17 cellular contexts compared by ENCODE assay signal in genomic region chr16:86865866-86866675, GRCh38.
DNase-seq lines count a peak whose midpoint lies in the region; FAIRE-seq and TF ChIP-seq lines count a peak whose summit lies in the region.
"Had no signal": no experiment of that assay in that cellular context is flagged by ENCODE, and none has a peak within 500 bp of the region (broad histone marks: within the 10 kb centered on the region; RNA-seq: fewer than 3 reads in every experiment).

No MANE protein-coding gene starts in this region.

- peak; percentile 16 for TF ChIP-seq CTCF in kidney epithelial cell (IDR thresholded peaks at IDR 0.05; ENCODE audit: insufficient read depth, low read length, poor library complexity, severe bottlenecking)
- no peak for TF ChIP-seq CTCF in stomach (IDR thresholded peaks at IDR 0.05)
- TF ChIP-seq CTCF in suprapubic skin (IDR thresholded peaks at IDR 0.05) = no peak

- DNase-seq in HTR-8/SVneo (ENCODE audit: insufficient read length, low spot score) (no peak), dermis microvascular lymphatic vessel endothelial cell (ENCODE audit: low read depth in 2 of 2) (peak; percentile 85 to 91), kidney epithelial cell (ENCODE audit: low read depth) (no peak), stomach (no peak), suprapubic skin (ENCODE audit: low spot score in 2 of 2) (no peak), NCI-H1930 (lab: John Stamatoyannopoulos, UW) (no peak)
- no peak for DNase-seq in activated CD8-positive, alpha-beta memory T cell treated with anti-CD3 and anti-CD28 coated beads, Interleukin-2, amount 50 U/mL, for 4 hours
- no peak for DNase-seq in effector CD4-positive, alpha-beta T cell
- DNase-seq: activated naive CD4-positive, alpha-beta T cell treated with Interleukin-2 at 50 U/mL for 16 hours; CD4-positive, CD25-positive, alpha-beta regulatory T cell; erythroblast; NCI-H1105 treated with DMSO at 0.1 percent for 48 hours; NCI-H526 treated with DMSO at 0.1 percent for 48 hours had no signal

- H3K27ac ChIP-seq in stomach = no peak overlapping the region
- H3K27ac ChIP-seq in suprapubic skin = no peak overlapping the region

- TF ChIP-seq EP300 in stomach (IDR thresholded peaks at IDR 0.05) (peak; percentile 5), suprapubic skin (IDR thresholded peaks at IDR 0.05) (no peak)

- TF ChIP-seq POLR2A in stomach (IDR thresholded peaks at IDR 0.05) (no peak), suprapubic skin (IDR thresholded peaks at IDR 0.05) (no peak)

- 56 to 72% (median 64%) methylated on average over 23 to 24 of the region's 24 CpGs for WGBS in stomach, 5 donors
- 39% methylated on average over 21 of the region's 24 CpGs for WGBS in suprapubic skin

- H3K27me3 ChIP-seq in kidney epithelial cell (ENCODE audit: control insufficient read depth, insufficient read depth, low read length) (no peaks in the 10 kb centered on the region), stomach (peaks cover 0 to 39% (median 9%) of the 10 kb centered on the region in 3 donors), suprapubic skin (peaks cover 45% of the 10 kb centered on the region)

- no peaks in the 10 kb centered on the region for H3K36me3 ChIP-seq in kidney epithelial cell (ENCODE audit: control insufficient read depth, insufficient read depth, low read length)
- no peaks in the 10 kb centered on the region for H3K36me3 ChIP-seq in stomach
- no peaks in the 10 kb centered on the region for H3K36me3 ChIP-seq in suprapubic skin

- intact Hi-C loops in stomach (cut with DNase I; ENCODE audit: low total_unique reads) = no loop called here

- H3K9me3 ChIP-seq in stomach (no peaks in the 10 kb centered on the region), suprapubic skin (no peaks in the 10 kb centered on the region)

- H3K4me3 ChIP-seq in kidney epithelial cell (ENCODE audit: low read depth, low read length) (no peak overlapping the region), stomach (no peak overlapping the region), suprapubic skin (no peak overlapping the region)

- peak; percentile 88 for FAIRE-seq in HTR-8/SVneo (lab: Jason Lieb, UNC)
- FAIRE-seq: bronchial epithelial cell, G401.6, GM18507, TTC549 had no signal

- H3K4me1 ChIP-seq in stomach (peaks cover 0 to 19% (median 4%) of the 10 kb centered on the region in 4 donors), suprapubic skin (peaks cover 9% of the 10 kb centered on the region)

Comparison
In these comparisons a context has a peak if more than half of its experiments do, and no peak if none do; other contexts are left out.
1. DNase-seq: peak in dermis microvascular lymphatic vessel endothelial cell (2 of 2); none in HTR-8/SVneo (single experiment), kidney epithelial cell (single experiment), stomach (single experiment), suprapubic skin (0 of 2), activated CD8-positive, alpha-beta memory T cell treated with anti-CD3 and anti-CD28 coated beads, Interleukin-2, amount 50 U/mL, for 4 hours (single experiment), NCI-H1930 (0 of 2) and effector CD4-positive, alpha-beta T cell (single experiment).